ENCODE assay signal across 16 cellular contexts in genomic region chr14:64733321-64733720, GRCh38.
"Had no signal": no experiment of that assay in that cellular context is flagged by ENCODE, and none has a peak within 500 bp of the region (broad histone marks: within the 10 kb centered on the region; RNA-seq: fewer than 3 reads in every experiment).

No MANE protein-coding gene starts in this region.

- H3K27ac ChIP-seq: gastroesophageal sphincter, hepatocyte, psoas muscle had no signal

- ATAC-seq: activated CD8-positive, alpha-beta memory T cell treated with anti-CD3 and anti-CD28 coated beads, Interleukin-2, amount 10 ng/mL, durations not matched to agents 7 days and 5 days; gastroesophageal sphincter; naive thymus-derived CD4-positive, alpha-beta T cell; psoas muscle; sciatic nerve had no signal

- H3K4me3 ChIP-seq: gastroesophageal sphincter, hepatocyte, lung, psoas muscle had no signal

- H3K9me3 Mint-ChIP-seq: activated T-cell treated with anti-CD3 and anti-CD28 coated beads, Interleukin-2, amount 50 U/mL, for 24 hours; naive thymus-derived CD4-positive, alpha-beta T cell; type B pancreatic cell had no signal

- H3K9me3 ChIP-seq: gastroesophageal sphincter, psoas muscle had no signal

- H3K27me3 ChIP-seq: gastroesophageal sphincter, hepatocyte had no signal

- H3K27ac Mint-ChIP-seq: activated CD8-positive, alpha-beta memory T cell treated with anti-CD3 and anti-CD28 coated beads, Interleukin-2, amount 10 ng/mL, durations not matched to agents 7 days and 5 days; activated naive CD8-positive, alpha-beta T cell had no signal

- H3K27me3 Mint-ChIP-seq: activated CD8-positive, alpha-beta memory T cell treated with anti-CD3 and anti-CD28 coated beads, Interleukin-2, amount 10 ng/mL, durations not matched to agents 7 days and 5 days; activated naive CD8-positive, alpha-beta T cell; activated T-cell treated with anti-CD3 and anti-CD28 coated beads, Interleukin-2, amount 50 U/mL, for 24 hours; naive thymus-derived CD4-positive, alpha-beta T cell; type B pancreatic cell had no signal

- H3K36me3 Mint-ChIP-seq: activated naive CD8-positive, alpha-beta T cell had no signal

- H3K4me3 Mint-ChIP-seq: activated CD8-positive, alpha-beta memory T cell treated with anti-CD3 and anti-CD28 coated beads, Interleukin-2, amount 10 ng/mL, durations not matched to agents 7 days and 5 days; activated naive CD8-positive, alpha-beta T cell; activated T-cell treated with anti-CD3 and anti-CD28 coated beads, Interleukin-2, amount 50 U/mL, for 24 hours; type B pancreatic cell had no signal

- H3K4me1 ChIP-seq: psoas muscle had no signal

- DNase-seq: activated CD8-positive, alpha-beta memory T cell treated with anti-CD3 and anti-CD28 coated beads, Interleukin-2, amount 10 ng/mL, durations not matched to agents 7 days and 5 days; activated effector memory CD4-positive, alpha-beta T cell treated with anti-CD3 and anti-CD28 coated beads, Interleukin-2, amount 50 U/mL, for 16 hours; activated T-cell treated with anti-CD3 and anti-CD28 coated beads, Interleukin-2, amount 50 U/mL, for 24 hours; amygdala; naive thymus-derived CD4-positive, alpha-beta T cell; nucleus accumbens; stimulated activated CD4-positive, alpha-beta T cell treated with anti-CD3 and anti-CD28 coated beads, Interleukin-2, amount 100 ng/mL, for 24 hours; stimulated activated naive CD4-positive, alpha-beta T cell; substantia nigra had no signal
